In the genomic region with DNA sequence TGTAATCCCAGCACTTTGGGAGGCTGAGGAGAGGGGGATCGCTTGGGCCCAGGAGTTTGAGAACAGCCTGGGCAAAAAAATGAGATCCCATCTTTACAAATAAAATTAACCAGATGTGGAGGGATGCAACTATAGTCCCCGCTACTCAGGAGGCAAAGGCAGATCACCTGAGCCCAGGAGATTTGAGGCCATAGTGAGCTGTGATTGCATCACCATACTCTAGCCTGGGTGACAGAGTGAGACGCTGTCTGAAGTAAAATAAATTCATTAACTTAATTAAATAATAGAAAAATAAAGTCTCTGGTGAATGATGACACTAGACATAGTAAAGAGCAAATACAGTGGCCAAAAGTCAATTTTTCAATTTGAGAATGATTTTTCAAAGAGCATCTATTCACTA, we compare ENCODE assay signal across 19 cellular contexts.
"Had no signal": no experiment of that assay in that cellular context is flagged by ENCODE, and none has a peak within 500 bp of the region (broad histone marks: within the 10 kb centered on the region; RNA-seq: fewer than 3 reads in every experiment).

No MANE protein-coding gene starts in this region.

- ATAC-seq: T-cell had no signal

- H3K4me2 ChIP-seq: SK-N-SH had no signal

- H3K9me3 ChIP-seq: SK-N-SH had no signal

- H3K9ac ChIP-seq: SK-N-SH had no signal

- DNase-seq: Karpas-422, KG1, MG63, NCI-H1092 treated with DMSO at 0.1 percent for 48 hours, NCI-H1436, NCI-H187, NCI-H2029 treated with DMSO at 0.1 percent for 48 hours, NCI-H2171 treated with DMSO at 0.1 percent for 48 hours, NCI-H345, NCI-H446 treated with DMSO at 0.1 percent for 48 hours, NCI-H510A treated with DMSO at 0.1 percent for 48 hours, NCI-H526, Right ventricle myocardium superior, RPMI8226, SK-N-SH, SW 1271, T-cell had no signal

- H3K36me3 Mint-ChIP-seq: T-cell had no signal

- H3K4me3 ChIP-seq: MG63 had no signal

- H3K9me3 Mint-ChIP-seq: T-cell; T-helper 1 cell treated with Interleukin-12 subunit alpha and Interleukin-12 subunit beta and Interleukin-4 antibody, amounts not matched to agents 30 μg/mL and 1 μg/mL, for 36 hours had no signal

- H3K27ac Mint-ChIP-seq: T-cell; T-helper 1 cell treated with Interleukin-12 subunit alpha and Interleukin-12 subunit beta and Interleukin-4 antibody, amounts not matched to agents 30 μg/mL and 1 μg/mL, for 36 hours had no signal

- H3K27me3 ChIP-seq: MG63 had no signal

- H3K36me3 ChIP-seq: MG63 had no signal

- H3K4me1 Mint-ChIP-seq: T-cell had no signal

- FAIRE-seq: RCC 7860 had no signal

- H3K4me3 Mint-ChIP-seq: T-cell; T-helper 1 cell treated with Interleukin-12 subunit alpha and Interleukin-12 subunit beta and Interleukin-4 antibody, amounts not matched to agents 30 μg/mL and 1 μg/mL, for 36 hours had no signal
